In the genomic region with DNA sequence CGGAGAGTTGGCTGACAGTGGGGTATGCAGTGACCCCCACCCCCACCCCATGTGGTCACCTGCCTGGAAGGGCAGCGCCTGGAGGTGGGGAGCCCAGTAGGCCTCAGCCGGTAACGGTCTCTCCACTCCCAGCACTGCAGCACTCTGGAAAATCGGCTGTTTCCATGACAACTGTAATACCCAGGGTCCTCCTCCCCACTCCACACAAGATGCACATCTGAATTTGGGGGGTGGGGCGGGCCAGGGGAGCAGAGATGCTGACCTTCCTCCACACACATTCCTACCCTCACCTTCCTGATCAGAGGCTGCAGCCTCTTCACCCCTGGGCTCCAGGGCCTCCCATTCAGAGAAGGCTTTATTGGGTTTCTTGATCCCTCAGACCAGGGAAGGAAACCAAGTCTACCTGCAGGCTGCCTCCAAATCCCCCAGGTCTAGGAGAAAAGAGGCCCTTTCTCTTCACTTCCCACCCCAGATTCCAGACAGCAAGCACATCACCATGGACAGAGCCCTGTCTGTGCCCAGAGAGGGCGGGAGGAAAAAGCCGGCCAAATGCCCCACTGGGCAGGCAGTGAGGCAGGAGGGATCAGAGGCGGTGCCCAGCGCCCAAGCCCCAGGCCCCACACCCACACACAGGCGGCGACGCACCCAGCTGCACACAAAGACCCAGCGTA, we compare ENCODE assay signal across 14 cellular contexts. TPM values are rescaled to one million over a fixed set of nuclear protein-coding genes. Genes with fewer than 3 reads are reported as not detected.
DNase-seq lines count a peak whose midpoint lies in the region; TF ChIP-seq lines count a peak whose summit lies in the region.
"Had no signal": no experiment of that assay in that cellular context is flagged by ENCODE, and none has a peak within 500 bp of the region (broad histone marks: within the 10 kb centered on the region; RNA-seq: fewer than 3 reads in every experiment).

No MANE protein-coding gene starts in this region.

- H3K27me3 ChIP-seq in ectodermal cell (ENCODE audit: control insufficient read depth, insufficient read depth, low read length, poor library complexity, severe bottlenecking) (peaks cover 45% of the 10 kb centered on the region), transverse colon (peaks cover 31% of the 10 kb centered on the region), osteoblast (ENCODE audit: insufficient read depth, low read length) (peaks cover 9% of the 10 kb centered on the region)

- H3K36me3 ChIP-seq in ectodermal cell (ENCODE audit: control insufficient read depth, insufficient read depth, low read length): no peaks in the 10 kb centered on the region
- no peaks in the 10 kb centered on the region for H3K36me3 ChIP-seq in transverse colon
- H3K36me3 ChIP-seq in osteoblast (ENCODE audit: insufficient read depth, low read length): peaks cover 34% of the 10 kb centered on the region
- H3K36me3 ChIP-seq: suprapubic skin had no signal

- H3K4me1 Mint-ChIP-seq in mesothelial cell of epicardium: peaks cover 6% of the 10 kb centered on the region

- H3K9me3 Mint-ChIP-seq in mesothelial cell of epicardium: no peaks in the 10 kb centered on the region
- H3K9me3 Mint-ChIP-seq: dendritic cell treated with granulocyte-macrophage colony-stimulating factor and Interleukin-4, amounts not matched to agents 40 ng/mL and 50 ng/mL, for 4 days had no signal

- in situ Hi-C loops in transverse colon (cut with MboI; ENCODE audit: low pct_ligation_motif_present in 1 of 4, low pct_unique_long_range_greater_than_20kb in 1 of 4, low sequenced_read_pairs in 3 of 4): no loop called here

- H3K4me3 ChIP-seq in ectodermal cell (ENCODE audit: insufficient read depth, low read depth, low read length): peak overlapping the region; percentile 24
- H3K4me3 ChIP-seq in transverse colon: peak overlapping the region in 3 of 4 donors; percentile 9 to 34 (median 19)
- H3K4me3 ChIP-seq in osteoblast (ENCODE audit: insufficient read depth, low read length): no peak overlapping the region
- H3K4me3 ChIP-seq: suprapubic skin had no signal

- DNase-seq in DMS 273 (lab: John Stamatoyannopoulos, UW; ENCODE audit: unreplicated experiment) (peak; percentile 10), DMS 273 treated with DMSO at 0.1 percent for 48 hours (lab: John Stamatoyannopoulos, UW) (no peak), mesothelial cell of epicardium (ENCODE audit: low spot score in 2 of 2, unreplicated experiment in 2 of 2) (no peak), transverse colon (no peak), osteoblast (ENCODE audit: insufficient read length, low spot score, missing footprints) (no peak), kidney tubule cell (ENCODE audit: low spot score) (no peak), NCI-H82 (lab: John Stamatoyannopoulos, UW) (no peak)
- DNase-seq: NCI-H446 had no signal

- intact Hi-C loops in transverse colon (cut with DNase I; ENCODE audit: low total_unique reads): no loop called here

- no peak for TF ChIP-seq POLR2A in transverse colon (IDR thresholded peaks at IDR 0.05)

- H3K4me3 Mint-ChIP-seq in mesothelial cell of epicardium: peak overlapping the region; percentile 57
- H3K4me3 Mint-ChIP-seq: dendritic cell treated with granulocyte-macrophage colony-stimulating factor and Interleukin-4, amounts not matched to agents 40 ng/mL and 50 ng/mL, for 4 days had no signal

- WGBS in ectodermal cell, 2 experiments: 37 to 40% methylated on average over 14 of the region's 14 CpGs
- WGBS in transverse colon (ENCODE audit: low coverage in 1 of 2), 2 donors: 39% methylated on average over 14 of the region's 14 CpGs; no CpG with 5 or more reads in 1 of the 2 donors

- no peaks in the 10 kb centered on the region for H3K36me3 Mint-ChIP-seq in mesothelial cell of epicardium

- no peak overlapping the region for H3K27ac Mint-ChIP-seq in mesothelial cell of epicardium
- H3K27ac Mint-ChIP-seq: dendritic cell treated with granulocyte-macrophage colony-stimulating factor and Interleukin-4, amounts not matched to agents 40 ng/mL and 50 ng/mL, for 4 days had no signal

- TF ChIP-seq EP300 in transverse colon (IDR thresholded peaks at IDR 0.05; ENCODE audit: low read depth): no peak

- peaks cover 74% of the 10 kb centered on the region for H4K20me1 ChIP-seq in osteoblast (ENCODE audit: insufficient read depth, low read length)

- no peaks in the 10 kb centered on the region for H3K79me2 ChIP-seq in osteoblast (ENCODE audit: insufficient read depth, low read length)

- H3K9me3 ChIP-seq in ectodermal cell (ENCODE audit: control insufficient read depth, low read length): no peaks in the 10 kb centered on the region
- no peaks in the 10 kb centered on the region for H3K9me3 ChIP-seq in transverse colon
- H3K9me3 ChIP-seq in osteoblast (ENCODE audit: low read depth, low read length): no peaks in the 10 kb centered on the region
- H3K9me3 ChIP-seq: suprapubic skin had no signal

- no peak overlapping the region for H3K4me2 ChIP-seq in osteoblast (ENCODE audit: insufficient read depth, low read length)

- peaks cover 38% of the 10 kb centered on the region for H3K27me3 Mint-ChIP-seq in mesothelial cell of epicardium (ENCODE audit: low read depth)

- H3K27ac ChIP-seq in ectodermal cell (ENCODE audit: insufficient read depth, low read depth, low read length, poor library complexity, severe bottlenecking) (no peak overlapping the region), transverse colon (peak overlapping the region; percentile 9 to 75 (median 62)), osteoblast (ENCODE audit: low read depth, low read length) (no peak overlapping the region)
- H3K27ac ChIP-seq: 22Rv1, suprapubic skin had no signal

- no peak overlapping the region for H2AFZ ChIP-seq in osteoblast (ENCODE audit: low read length)

- TF ChIP-seq CTCF in mesothelial cell of epicardium (IDR thresholded peaks at IDR 0.05; ENCODE audit: unreplicated experiment): no peak
- no peak for TF ChIP-seq CTCF in transverse colon (IDR thresholded peaks at IDR 0.05)
- TF ChIP-seq CTCF in osteoblast (IDR thresholded peaks at IDR 0.05; ENCODE audit: extremely low read depth, low read depth, low read length): no peak

- H3K4me1 ChIP-seq in ectodermal cell (ENCODE audit: control insufficient read depth, insufficient read depth, low read length) (peaks cover 15% of the 10 kb centered on the region), transverse colon (peaks cover 0 to 22% (median 14%) of the 10 kb centered on the region in 4 donors), osteoblast (ENCODE audit: insufficient read depth, low read length) (no peaks in the 10 kb centered on the region)

RNA-seq across cellular contexts. Expression of a gene that starts 46.5 kb away (rescaled TPM):
- polyA plus RNA-seq in ectodermal cell (2013, experiment 1 of 4): not detected
- polyA plus RNA-seq in ectodermal cell (2013, experiment 2 of 4): not detected
- not detected for polyA plus RNA-seq in ectodermal cell (2013, experiment 3 of 4)
- not detected for polyA plus RNA-seq in ectodermal cell (2013, experiment 4 of 4)
- not detected in 3 replicates for total RNA-seq in mesothelial cell of epicardium
- not detected for total RNA-seq in transverse colon
- total RNA-seq in osteoblast: not detected in 2 replicates
- total RNA-seq: mononuclear cell, skeletal muscle tissue, suprapubic skin had no signal

Comparison
In these comparisons a context has a peak if more than half of its experiments do, and no peak if none do; other contexts are left out.
1. H3K27ac ChIP-seq: peak in transverse colon (4 of 4); none in ectodermal cell (single experiment) and osteoblast (single experiment).